ENCODE assay signal across 8 cellular contexts in genomic region chr17:18257268-18257681, GRCh38. TPM values are rescaled to one million over a fixed set of nuclear protein-coding genes. Genes with fewer than 3 reads are reported as not detected.
DNase-seq lines count a peak whose midpoint lies in the region; ATAC-seq and TF ChIP-seq lines count a peak whose summit lies in the region.

No MANE protein-coding gene starts in this region.

- POLR2A ChIA-PET in activated CD4-positive, alpha-beta memory T cell treated with anti-CD3 and anti-CD28 coated beads, Interleukin-2, amount 10 ng/mL, durations not matched to agents 7 days and 5 days (lab: Charles Lee) = interaction anchor here (0.6 to 1.7 kb wide), 7 partner anchors 9 to 105 kb away, joined by 3 to 5 read pairs (median 3); partner anchors contain the start of genes SMCR8 and TOP3A

- H3K36me3 Mint-ChIP-seq in activated CD4-positive, alpha-beta memory T cell treated with anti-CD3 and anti-CD28 coated beads, Interleukin-2, amount 10 ng/mL, durations not matched to agents 7 days and 5 days (ENCODE audit: low read depth) = peaks cover 28% of the 10 kb centered on the region

- H3K4me1 ChIP-seq in HAP-1 = peaks cover 25% of the 10 kb centered on the region
- H3K4me1 ChIP-seq in right atrium auricular region = peaks cover 0 to 47% of the 10 kb centered on the region in 2 donors

- H3K4me3 Mint-ChIP-seq in activated CD4-positive, alpha-beta memory T cell treated with anti-CD3 and anti-CD28 coated beads, Interleukin-2, amount 10 ng/mL, durations not matched to agents 7 days and 5 days = peak overlapping the region; percentile 95

- peak overlapping the region; percentile 97 to 98 for H3K27ac ChIP-seq in right atrium auricular region
- peak overlapping the region in 19 of 21 experiments; percentile 88 to 99 (median 97) for H3K27ac ChIP-seq in skin epidermis

- CTCF ChIA-PET in activated CD4-positive, alpha-beta memory T cell treated with anti-CD3 and anti-CD28 coated beads, Interleukin-2, amount 10 ng/mL, durations not matched to agents 7 days and 5 days (lab: Charles Lee) = interaction anchor here (1.2 kb wide), 1 partner anchor 9 kb away, joined by 5 read pairs; no protein-coding TSS in a partner anchor

- H3K27me3 ChIP-seq in HAP-1 (ENCODE audit: low read depth) (no peaks in the 10 kb centered on the region), right atrium auricular region (no peaks in the 10 kb centered on the region)

- in situ Hi-C loops in HAP-1 (cut with MboI; ENCODE audit: low sequenced_read_pairs) = no loop called here

- no peak for ATAC-seq in GM18498 (IDR thresholded peaks at IDR 0.05; ENCODE audit: unreplicated experiment)

- peaks cover 39% of the 10 kb centered on the region for H3K4me1 Mint-ChIP-seq in activated CD4-positive, alpha-beta memory T cell treated with anti-CD3 and anti-CD28 coated beads, Interleukin-2, amount 10 ng/mL, durations not matched to agents 7 days and 5 days

- H3K9me3 Mint-ChIP-seq in activated CD4-positive, alpha-beta memory T cell treated with anti-CD3 and anti-CD28 coated beads, Interleukin-2, amount 10 ng/mL, durations not matched to agents 7 days and 5 days = no peaks in the 10 kb centered on the region

- TF ChIP-seq CTCF in right atrium auricular region (IDR thresholded peaks at IDR 0.05) = no peak

- H3K9me3 ChIP-seq in HAP-1 (no peaks in the 10 kb centered on the region), right atrium auricular region (no peaks in the 10 kb centered on the region)

- H3K27ac Mint-ChIP-seq in activated CD4-positive, alpha-beta memory T cell treated with anti-CD3 and anti-CD28 coated beads, Interleukin-2, amount 10 ng/mL, durations not matched to agents 7 days and 5 days = peak overlapping the region; percentile 14

- peak overlapping the region; percentile 88 for H3K4me3 ChIP-seq in HAP-1
- H3K4me3 ChIP-seq in right atrium auricular region = peak overlapping the region; percentile 74 to 98
- peak overlapping the region; percentile 72 to 99 (median 95) for H3K4me3 ChIP-seq in skin epidermis

- intact Hi-C loops in head of caudate nucleus (cut with DNase I) = loop anchor here (10.0 kb wide), 1 partner anchor 58 kb away; the partner anchor contains the start of genes SMCR8 and TOP3A

- DNase-seq in HAP-1 (ENCODE audit: low spot score in 2 of 2) = no peak
- peak; percentile 26 for DNase-seq in activated CD4-positive, alpha-beta memory T cell treated with anti-CD3 and anti-CD28 coated beads, Interleukin-2, amount 10 ng/mL, durations not matched to agents 7 days and 5 days
- DNase-seq in right atrium auricular region (ENCODE audit: low spot score) = no peak
- no peak for DNase-seq in head of caudate nucleus
- DNase-seq in NCI-H2171 treated with DMSO at 0.1 percent for 48 hours (lab: John Stamatoyannopoulos, UW) = no peak
- no peak for DNase-seq in DMS53 (lab: John Stamatoyannopoulos, UW)

- H3K36me3 ChIP-seq in HAP-1 (replicated peaks) (peaks cover 35% of the 10 kb centered on the region), right atrium auricular region (peaks cover 44% of the 10 kb centered on the region)

- H3K27me3 Mint-ChIP-seq in activated CD4-positive, alpha-beta memory T cell treated with anti-CD3 and anti-CD28 coated beads, Interleukin-2, amount 10 ng/mL, durations not matched to agents 7 days and 5 days = no peaks in the 10 kb centered on the region

RNA-seq across cellular contexts. Expression of gene FLII, which starts 1.3 kb away (rescaled TPM):
- total RNA-seq in activated CD4-positive, alpha-beta memory T cell treated with anti-CD3 and anti-CD28 coated beads, Interleukin-2, amount 10 ng/mL, durations not matched to agents 7 days and 5 days = 100 to 1,000 TPM; 336 TPM
- 100 to 1,000 TPM; 232 to 306 TPM for total RNA-seq in right atrium auricular region

RNA-seq across cellular contexts. Expression of gene MIEF2, which starts 3.2 kb away (rescaled TPM):
- 10 to 100 TPM in 1 of 2 experiments, 1 to 10 TPM in 1; 9.2 to 10.9 TPM for total RNA-seq in activated CD4-positive, alpha-beta memory T cell treated with anti-CD3 and anti-CD28 coated beads, Interleukin-2, amount 10 ng/mL, durations not matched to agents 7 days and 5 days
- total RNA-seq in right atrium auricular region = 10 to 100 TPM; 14.1 to 20.2 TPM

RNA-seq across cellular contexts. Expression of gene LLGL1, which starts 31.8 kb away (rescaled TPM):
- total RNA-seq in activated CD4-positive, alpha-beta memory T cell treated with anti-CD3 and anti-CD28 coated beads, Interleukin-2, amount 10 ng/mL, durations not matched to agents 7 days and 5 days = 10 to 100 TPM; 22.8 to 22.9 TPM
- total RNA-seq in right atrium auricular region = 10 to 100 TPM; 12.6 to 16.7 TPM

RNA-seq across cellular contexts. Expression of gene TOP3A, which starts 57.5 kb away (rescaled TPM):
- total RNA-seq in activated CD4-positive, alpha-beta memory T cell treated with anti-CD3 and anti-CD28 coated beads, Interleukin-2, amount 10 ng/mL, durations not matched to agents 7 days and 5 days = 10 to 100 TPM; 51.4 to 54.9 TPM
- 10 to 100 TPM; 12.6 to 18.8 TPM for total RNA-seq in right atrium auricular region

RNA-seq across cellular contexts. Expression of gene SMCR8, which starts 57.8 kb away (rescaled TPM):
- total RNA-seq in activated CD4-positive, alpha-beta memory T cell treated with anti-CD3 and anti-CD28 coated beads, Interleukin-2, amount 10 ng/mL, durations not matched to agents 7 days and 5 days = 10 to 100 TPM; 27.0 to 27.9 TPM
- total RNA-seq in right atrium auricular region = 10 to 100 TPM; 11.1 to 11.4 TPM
